26 cellular contexts compared by ENCODE assay signal in genomic region chr4:3497554-3498389, GRCh38. TPM values are rescaled to one million over a fixed set of nuclear protein-coding genes. Genes with fewer than 3 reads are reported as not detected.
"Had no signal": no experiment of that assay in that cellular context is flagged by ENCODE, and none has a peak within 500 bp of the region (broad histone marks: within the 10 kb centered on the region; RNA-seq: fewer than 3 reads in every experiment).

No MANE protein-coding gene starts in this region.

- H3K4me1 ChIP-seq: breast epithelium, transverse colon, uterus had no signal

- H3K9me3 Mint-ChIP-seq: activated naive CD4-positive, alpha-beta T cell treated with anti-CD3 and anti-CD28 coated beads, Interleukin-2, amount 50 U/mL, for 24 hours; effector memory CD8-positive, alpha-beta T cell; mesothelial cell of epicardium; nephron; stimulated activated naive CD8-positive, alpha-beta T cell treated with anti-CD3 and anti-CD28 coated beads, Interleukin-15, Interleukin-2, amounts not matched to agents 100 ng/mL and 50 ng/mL, for 24 hours had no signal

- DNase-seq: activated CD4-positive, alpha-beta T cell treated with anti-CD3 and anti-CD28 coated beads, Interleukin-2, amount 50 U/mL, for 1 hour; activated CD8-positive, alpha-beta memory T cell treated with anti-CD3 and anti-CD28 coated beads for 24 hours; activated CD8-positive, alpha-beta memory T cell treated with anti-CD3 and anti-CD28 coated beads, Interleukin-2, amount 50 U/mL, for 48 hours; activated effector memory CD4-positive, alpha-beta T cell treated with Interleukin-2 at 50 U/mL for 16 hours; activated T-cell treated with anti-CD3 and anti-CD28 coated beads, Interleukin-2, amount 50 U/mL, for 48 hours; effector memory CD8-positive, alpha-beta T cell; hippocampal formation; islet precursor cell; occipital lobe; retina; stimulated activated CD4-positive, alpha-beta T cell treated with anti-CD3 and anti-CD28 coated beads, Interleukin-12 subunit alpha, Interleukin-12 subunit beta, amount 100 ng/mL, for 4 hours; stimulated activated CD4-positive, alpha-beta T cell treated with anti-CD3 and anti-CD28 coated beads, Interleukin-1b, Interleukin-23, amount 100 ng/mL, for 48 hours; transverse colon; uterus had no signal

- H3K27ac Mint-ChIP-seq: activated naive CD4-positive, alpha-beta T cell treated with anti-CD3 and anti-CD28 coated beads, Interleukin-2, amount 50 U/mL, for 24 hours; effector memory CD8-positive, alpha-beta T cell; mesothelial cell of epicardium; nephron; stimulated activated naive CD8-positive, alpha-beta T cell treated with anti-CD3 and anti-CD28 coated beads, Interleukin-15, Interleukin-2, amounts not matched to agents 100 ng/mL and 50 ng/mL, for 24 hours had no signal

- H3K4me3 ChIP-seq: adrenal gland, breast epithelium, transverse colon, uterus had no signal

- H3K4me3 Mint-ChIP-seq: activated naive CD4-positive, alpha-beta T cell treated with anti-CD3 and anti-CD28 coated beads, Interleukin-2, amount 50 U/mL, for 24 hours; effector memory CD8-positive, alpha-beta T cell; mesothelial cell of epicardium; nephron; stimulated activated naive CD8-positive, alpha-beta T cell treated with anti-CD3 and anti-CD28 coated beads, Interleukin-15, Interleukin-2, amounts not matched to agents 100 ng/mL and 50 ng/mL, for 24 hours had no signal

- H3K27ac ChIP-seq: adrenal gland, breast epithelium, epithelial cell of prostate, transverse colon, uterus had no signal

- H3K36me3 ChIP-seq: adrenal gland, breast epithelium, transverse colon, uterus had no signal

- ATAC-seq: effector memory CD8-positive, alpha-beta T cell had no signal

- H3K4me1 Mint-ChIP-seq: activated naive CD4-positive, alpha-beta T cell treated with anti-CD3 and anti-CD28 coated beads, Interleukin-2, amount 50 U/mL, for 24 hours; nephron had no signal

- H3K9me3 ChIP-seq: adrenal gland, breast epithelium, transverse colon, uterus had no signal

- H3K36me3 Mint-ChIP-seq: activated naive CD4-positive, alpha-beta T cell treated with anti-CD3 and anti-CD28 coated beads, Interleukin-2, amount 50 U/mL, for 24 hours; mesothelial cell of epicardium had no signal

RNA-seq across cellular contexts. Expression of gene DOK7, which starts 34.7 kb away (rescaled TPM):
- total RNA-seq: astrocyte; dermis microvascular lymphatic vessel endothelial cell; glomerular endothelial cell; lung microvascular endothelial cell; occipital lobe; T-helper 1 cell treated with Interleukin-12 subunit alpha and Interleukin-12 subunit beta and Interleukin-4 antibody, amounts not matched to agents 30 ng/mL and 1 ng/mL, for 36 hours had no signal

RNA-seq across cellular contexts. Expression of gene HGFAC, which starts 56.0 kb away (rescaled TPM):
- total RNA-seq: T-helper 1 cell treated with Interleukin-12 subunit alpha and Interleukin-12 subunit beta and Interleukin-4 antibody, amounts not matched to agents 30 ng/mL and 1 ng/mL, for 36 hours; transverse colon had no signal
